Comparison of ENCODE assay signal across 8 cellular contexts in genomic region chr12:69570545-69571399, GRCh38. TPM values are rescaled to one million over a fixed set of nuclear protein-coding genes. Genes with fewer than 3 reads are reported as not detected.
A peak's percentile ranks its signal among the peaks of the same experiment; 100 is the strongest.
DNase-seq lines count a peak whose midpoint lies in the region; ATAC-seq and TF ChIP-seq lines count a peak whose summit lies in the region.

No MANE protein-coding gene starts in this region.

- no peak overlapping the region for H3K27ac Mint-ChIP-seq in activated CD8-positive, alpha-beta T cell treated with anti-CD3 and anti-CD28 coated beads for 36 hours
- peak overlapping the region in 5 of 6 donors; percentile 22 to 88 (median 83) for H3K27ac Mint-ChIP-seq in naive B cell

- TF ChIP-seq CTCF in GM13977 (IDR thresholded peaks at IDR 0.05; ENCODE audit: extremely low read depth, insufficient read depth, missing control alignments): peak; percentile 80
- peak; percentile 91 for TF ChIP-seq CTCF in activated CD8-positive, alpha-beta T cell treated with anti-CD3 and anti-CD28 coated beads for 36 hours (IDR thresholded peaks at IDR 0.05)
- peak; percentile 73 to 78 for TF ChIP-seq CTCF in suprapubic skin (IDR thresholded peaks at IDR 0.05)

- H3K4me1 Mint-ChIP-seq in activated CD8-positive, alpha-beta T cell treated with anti-CD3 and anti-CD28 coated beads for 36 hours (ENCODE audit: low read depth): no peaks in the 10 kb centered on the region
- H3K4me1 Mint-ChIP-seq in naive B cell: no peaks in the 10 kb centered on the region

- no peaks in the 10 kb centered on the region for H3K9me3 Mint-ChIP-seq in activated CD8-positive, alpha-beta T cell treated with anti-CD3 and anti-CD28 coated beads for 36 hours
- no peaks in the 10 kb centered on the region for H3K9me3 Mint-ChIP-seq in naive B cell

- H3K27me3 Mint-ChIP-seq in activated CD8-positive, alpha-beta T cell treated with anti-CD3 and anti-CD28 coated beads for 36 hours: no peaks in the 10 kb centered on the region
- H3K27me3 Mint-ChIP-seq in naive B cell: no peaks in the 10 kb centered on the region

- H2AFZ ChIP-seq in ACC112 (ENCODE audit: low read length, unreplicated experiment): no peak overlapping the region

- H3K36me3 ChIP-seq in ACC112 (ENCODE audit: insufficient read depth, low read length) (peaks cover 28% of the 10 kb centered on the region), suprapubic skin (peaks cover 50% of the 10 kb centered on the region)

- intact Hi-C loops in activated CD8-positive, alpha-beta T cell treated with anti-CD3 and anti-CD28 coated beads for 36 hours (cut with micrococcal nuclease): loop anchor here (2.0 to 10.0 kb wide), 2 partner anchors 86 to 214 kb away; no protein-coding TSS in a partner anchor

- TF ChIP-seq POLR2A in suprapubic skin (IDR thresholded peaks at IDR 0.05): no peak

- peak; percentile 72 for ATAC-seq in HG03066 (IDR thresholded peaks at IDR 0.05; ENCODE audit: low read depth, unreplicated experiment)
- ATAC-seq in activated CD8-positive, alpha-beta T cell treated with anti-CD3 and anti-CD28 coated beads for 36 hours: peak; percentile 83
- peak; percentile 97 to 98 for ATAC-seq in naive B cell (ENCODE audit: low read depth in 2 of 2)

- H3K27ac ChIP-seq in ACC112 (ENCODE audit: low read depth, low read length) (peak overlapping the region; percentile 90), suprapubic skin (no peak overlapping the region)

- WGBS in suprapubic skin: 36% methylated on average over 6 of the region's 6 CpGs

- no peaks in the 10 kb centered on the region for H3K27me3 ChIP-seq in ACC112 (ENCODE audit: insufficient read depth, low read length)
- no peaks in the 10 kb centered on the region for H3K27me3 ChIP-seq in suprapubic skin

- POLR2A ChIA-PET in activated CD8-positive, alpha-beta T cell treated with anti-CD3 and anti-CD28 coated beads for 36 hours (lab: Charles Lee): interaction anchor here (1.3 kb wide), 2 partner anchors 212 to 280 kb away, joined by 3 to 4 read pairs; no protein-coding TSS in a partner anchor

- H3K4me3 ChIP-seq in ACC112 (ENCODE audit: low read depth, low read length) (no peak overlapping the region), suprapubic skin (no peak overlapping the region)

- no peaks in the 10 kb centered on the region for H3K9me3 ChIP-seq in suprapubic skin

- no peak for TF ChIP-seq EP300 in suprapubic skin (IDR thresholded peaks at IDR 0.05)

- in situ Hi-C loops in GM13977 (cut with MboI; ENCODE audit: low pct_unique_long_range_greater_than_20kb, low sequenced_read_pairs, unreplicated experiment): no loop called here

- DNase-seq in GM13977 (ENCODE audit: low spot score) (peak; percentile 41), NCI-H510A (lab: John Stamatoyannopoulos, UW) (peak; percentile 31), epidermal melanocyte (ENCODE audit: insufficient read length, low spot score) (peak; percentile 20), naive B cell (peak; percentile 62), suprapubic skin (ENCODE audit: low spot score in 2 of 2) (no peak)
- DNase-seq in activated CD8-positive, alpha-beta T cell treated with anti-CD3 and anti-CD28 coated beads for 36 hours: peak; percentile 73

- H3K4me3 Mint-ChIP-seq in activated CD8-positive, alpha-beta T cell treated with anti-CD3 and anti-CD28 coated beads for 36 hours: no peak overlapping the region
- H3K4me3 Mint-ChIP-seq in naive B cell: no peak overlapping the region

- H3K36me3 Mint-ChIP-seq in activated CD8-positive, alpha-beta T cell treated with anti-CD3 and anti-CD28 coated beads for 36 hours (ENCODE audit: low read depth): peaks cover 22% of the 10 kb centered on the region
- H3K36me3 Mint-ChIP-seq in naive B cell: peaks cover 0 to 16% of the 10 kb centered on the region in 2 donors

- H3K79me2 ChIP-seq in ACC112 (ENCODE audit: control insufficient read depth, insufficient read depth, low read length, unreplicated experiment): peaks cover 3% of the 10 kb centered on the region

- CTCF ChIA-PET in activated CD8-positive, alpha-beta T cell treated with anti-CD3 and anti-CD28 coated beads for 36 hours (lab: Charles Lee): interaction anchor here (0.5 to 7.3 kb wide), 52 partner anchors 9 to 647 kb away, joined by 3 to 81 read pairs (median 4); partner anchors contain the start of genes CCT2, FRS2, LRRC10 and LYZ

- H3K4me1 ChIP-seq in ACC112 (ENCODE audit: control insufficient read depth, insufficient read depth, low read length, unreplicated experiment) (peaks cover 36% of the 10 kb centered on the region), suprapubic skin (no peaks in the 10 kb centered on the region)

RNA-seq across cellular contexts. Expression of gene CCT2, which starts 14.5 kb away (rescaled TPM):
- total RNA-seq in activated CD8-positive, alpha-beta T cell treated with anti-CD3 and anti-CD28 coated beads for 36 hours: 100 to 1,000 TPM; 389 to 403 TPM
- polyA plus RNA-seq in naive B cell (ENCODE audit: low read depth in 6 of 6): 100 to 1,000 TPM; 154 to 180 (median 166) TPM
- total RNA-seq in suprapubic skin: 100 to 1,000 TPM in 2 of 4 donors, 10 to 100 TPM in 2; 81.0 to 112 (median 96.7) TPM

RNA-seq across cellular contexts. Expression of gene LRRC10, which starts 39.9 kb away (rescaled TPM):
- total RNA-seq in activated CD8-positive, alpha-beta T cell treated with anti-CD3 and anti-CD28 coated beads for 36 hours: not detected
- not detected for polyA plus RNA-seq in naive B cell (ENCODE audit: low read depth in 6 of 6)
- total RNA-seq in suprapubic skin: not detected

Comparison
In these comparisons a context has a peak if more than half of its experiments do, and no peak if none do; other contexts are left out.
1. DNase-seq: peak in GM13977 (single experiment), NCI-H510A (single experiment), activated CD8-positive, alpha-beta T cell treated with anti-CD3 and anti-CD28 coated beads for 36 hours (single experiment), epidermal melanocyte (single experiment) and naive B cell (single experiment); none in suprapubic skin (0 of 2).
2. Peak in every context shown above with its lines, with median percentiles within 50 percentile points of each other: CTCF ChIP-seq and ATAC-seq.